In the genomic region with DNA sequence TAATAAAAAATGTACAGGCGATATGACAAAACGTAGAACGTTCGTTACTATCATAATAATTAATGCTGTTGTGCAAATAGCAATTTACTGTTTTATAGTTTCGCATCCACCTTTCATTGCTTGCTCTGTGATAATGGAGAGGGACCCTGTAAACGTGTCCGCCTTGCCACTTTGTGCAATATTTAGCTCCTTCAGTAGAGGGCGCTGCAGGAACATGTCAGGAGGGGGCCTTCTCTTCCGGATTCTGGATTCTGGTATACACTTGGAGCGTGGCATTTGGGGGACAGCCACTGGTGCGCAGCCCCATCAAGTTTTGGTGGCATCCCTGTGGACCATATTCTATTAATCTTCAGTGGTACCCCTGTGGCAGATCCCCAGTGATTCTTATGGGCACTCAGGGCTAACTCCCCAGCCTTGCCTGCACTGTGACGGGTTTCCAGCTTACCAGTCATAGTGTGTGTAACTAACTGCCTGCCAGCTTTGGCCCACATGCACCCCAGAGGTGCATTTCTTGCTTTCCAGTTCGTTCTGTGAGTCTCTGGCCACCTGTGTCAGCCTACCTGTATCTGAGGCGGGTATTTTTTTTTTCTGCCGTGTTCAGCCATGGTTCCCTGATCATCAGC, we compare ENCODE assay signal across 8 cellular contexts.
DNase-seq lines count a peak whose midpoint lies in the region; TF ChIP-seq lines count a peak whose summit lies in the region.

No MANE protein-coding gene starts in this region.

- no peaks in the 10 kb centered on the region for H3K36me3 ChIP-seq in NT2/D1 (ENCODE audit: insufficient read depth, insufficient read length, low read length)

- H3K4me1 ChIP-seq in NT2/D1 (ENCODE audit: insufficient read depth, insufficient read length) = no peaks in the 10 kb centered on the region

- H3K9ac ChIP-seq in NT2/D1 (ENCODE audit: insufficient read length, low read depth) = no peak overlapping the region

- TF ChIP-seq CTCF in AG10803 (conservative IDR thresholded peaks at IDR 0.05; ENCODE audit: low read length) (peak; percentile 19), GM12874 (IDR thresholded peaks at IDR 0.05; ENCODE audit: insufficient read depth, low read depth, low read length) (peak; percentile 58), fibroblast of villous mesenchyme (IDR thresholded peaks at IDR 0.05; ENCODE audit: insufficient read depth, low read depth, low read length) (peak; percentile 48)

- no peaks in the 10 kb centered on the region; the same call in 1 of the 2 replicates for H3K9me3 ChIP-seq in NT2/D1 (ENCODE audit: insufficient read depth, low read length)

- H3K27me3 ChIP-seq in NT2/D1 (ENCODE audit: insufficient read depth, insufficient read length) = no peaks in the 10 kb centered on the region

- no peak for DNase-seq in AG10803 (ENCODE audit: low read depth)
- DNase-seq in NT2/D1 (ENCODE audit: low read depth, low spot score) = peak; percentile 44
- peak; percentile 6 for DNase-seq in fibroblast of villous mesenchyme (ENCODE audit: low read depth)
- no peak for DNase-seq in hepatic stellate cell (ENCODE audit: low spot score)
- DNase-seq in NCI-H128 (lab: John Stamatoyannopoulos, UW; ENCODE audit: unreplicated experiment) = no peak
- DNase-seq in epidermal melanocyte (ENCODE audit: insufficient read length, low spot score) = no peak
- no peak for DNase-seq in activated CD4-positive, CD25-positive, alpha-beta regulatory T cell treated with anti-CD3 and anti-CD28 coated beads, Interleukin-2, amount 50 U/mL, for 72 hours

- H3K4me3 ChIP-seq in AG10803 (ENCODE audit: low read length) (no peak overlapping the region), NT2/D1 (ENCODE audit: insufficient read length, low read depth) (no peak overlapping the region), fibroblast of villous mesenchyme (ENCODE audit: low read depth, low read length) (no peak overlapping the region)

Comparison
In these comparisons a context has a peak if more than half of its experiments do, and no peak if none do; other contexts are left out.
1. DNase-seq: peak in NT2/D1 (single experiment) and fibroblast of villous mesenchyme (single experiment); none in AG10803 (single experiment), hepatic stellate cell (single experiment), NCI-H128 (single experiment), epidermal melanocyte (single experiment) and activated CD4-positive, CD25-positive, alpha-beta regulatory T cell treated with anti-CD3 and anti-CD28 coated beads, Interleukin-2, amount 50 U/mL, for 72 hours (single experiment).
2. Peak in every context shown above with its lines, with median percentiles within 50 percentile points of each other: CTCF ChIP-seq.